In the genomic region with DNA sequence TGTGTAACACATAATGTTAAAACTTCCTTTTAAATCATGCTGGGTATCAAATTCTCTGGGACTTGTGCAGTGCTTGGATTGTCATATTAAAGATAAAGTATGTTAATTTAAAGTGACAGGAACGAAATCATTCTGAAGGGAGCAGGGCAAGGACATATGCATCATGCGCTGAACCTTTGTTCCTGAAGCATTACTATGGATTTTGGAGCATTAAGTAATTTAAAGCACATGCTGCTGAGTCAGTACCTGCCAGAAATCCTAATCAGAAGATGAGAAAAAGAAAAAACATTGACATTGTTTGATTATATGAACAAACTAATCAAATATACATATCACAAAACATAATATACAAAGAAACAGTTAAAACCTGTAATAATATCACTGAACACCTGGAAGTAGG, we compare ENCODE assay signal across 20 cellular contexts.
DNase-seq lines count a peak whose midpoint lies in the region; ATAC-seq and TF ChIP-seq lines count a peak whose summit lies in the region.
"Had no signal": no experiment of that assay in that cellular context is flagged by ENCODE, and none has a peak within 500 bp of the region (broad histone marks: within the 10 kb centered on the region; RNA-seq: fewer than 3 reads in every experiment).

No MANE protein-coding gene starts in this region.

- intact Hi-C loops in right lobe of liver (cut with DNase I) (no loop called here), upper lobe of right lung (cut with DNase I) (no loop called here)

- H3K36me3 ChIP-seq in right lobe of liver (no peaks in the 10 kb centered on the region), upper lobe of right lung (no peaks in the 10 kb centered on the region)
- H3K36me3 ChIP-seq: HAP-1 had no signal

- no peak for TF ChIP-seq POLR2A in right lobe of liver (IDR thresholded peaks at IDR 0.05)

- H3K27me3 ChIP-seq in right lobe of liver, result no peaks in the 10 kb centered on the region
- no peaks in the 10 kb centered on the region for H3K27me3 ChIP-seq in upper lobe of right lung

- H3K4me1 ChIP-seq in right lobe of liver (peaks cover 0 to 25% (median 7%) of the 10 kb centered on the region in 4 donors), upper lobe of right lung (no peaks in the 10 kb centered on the region)
- H3K4me1 ChIP-seq: HAP-1 had no signal

- TF ChIP-seq CTCF in right lobe of liver (IDR thresholded peaks at IDR 0.05), result no peak
- no peak for TF ChIP-seq CTCF in coronary artery (IDR thresholded peaks at IDR 0.05)
- TF ChIP-seq CTCF in upper lobe of right lung (IDR thresholded peaks at IDR 0.05), result no peak

- H3K9me3 ChIP-seq in right lobe of liver, result no peaks in the 10 kb centered on the region
- H3K9me3 ChIP-seq in upper lobe of right lung, result no peaks in the 10 kb centered on the region
- H3K9me3 ChIP-seq: HAP-1 had no signal

- H3K27ac ChIP-seq in right lobe of liver, result peak overlapping the region in 2 of 3 donors; percentile 57 to 65
- H3K27ac ChIP-seq in coronary artery, result no peak overlapping the region
- H3K27ac ChIP-seq in upper lobe of right lung, result no peak overlapping the region
- H3K27ac ChIP-seq: 22Rv1, C4-2B, GM23248 had no signal

- H3K4me3 ChIP-seq in right lobe of liver, result peak overlapping the region in 2 of 3 donors; percentile 44 to 55
- no peak overlapping the region for H3K4me3 ChIP-seq in coronary artery
- no peak overlapping the region for H3K4me3 ChIP-seq in upper lobe of right lung
- H3K4me3 ChIP-seq: GM23248, HAP-1 had no signal

- ATAC-seq in esophagus mucosa (peak; percentile 17), right lobe of liver (peak in 1 of 4 donors; percentile 16), upper lobe of right lung (no peak)

- 32% methylated on average over 2 of the region's 2 CpGs for WGBS in right lobe of liver (ENCODE audit: insufficient coverage, low coverage, low lambda C conversion rate, missing lambda C conversion rate)

- DNase-seq in NCI-H82 (lab: John Stamatoyannopoulos, UW), result peak; percentile 8
- no peak for DNase-seq in NCI-H82 treated with DMSO at 0.1 percent for 48 hours (lab: John Stamatoyannopoulos, UW; ENCODE audit: unreplicated experiment)
- no peak for DNase-seq in right lobe of liver
- DNase-seq in NCI-H226, result no peak
- no peak for DNase-seq in effector CD8-positive, alpha-beta T cell (lab: John Stamatoyannopoulos, UW)
- no peak for DNase-seq in coronary artery (ENCODE audit: low spot score)
- no peak for DNase-seq in upper lobe of right lung
- DNase-seq: Calu3; CD8-positive, alpha-beta memory T cell; DMS153; Kasumi-1; NCI-H1417; NCI-H1694 treated with DMSO at 0.1 percent for 48 hours; NCI-H446 treated with DMSO at 0.1 percent for 48 hours; SIG-M5 had no signal

Comparison
In these comparisons a context has a peak if more than half of its experiments do, and no peak if none do; other contexts are left out.
1. H3K27ac ChIP-seq: peak in right lobe of liver (2 of 3); none in coronary artery (0 of 2) and upper lobe of right lung (single experiment).
2. H3K4me3 ChIP-seq: peak in right lobe of liver (2 of 3); none in coronary artery (single experiment) and upper lobe of right lung (single experiment).